ENCODE assay signal across 26 cellular contexts in the genomic region with DNA sequence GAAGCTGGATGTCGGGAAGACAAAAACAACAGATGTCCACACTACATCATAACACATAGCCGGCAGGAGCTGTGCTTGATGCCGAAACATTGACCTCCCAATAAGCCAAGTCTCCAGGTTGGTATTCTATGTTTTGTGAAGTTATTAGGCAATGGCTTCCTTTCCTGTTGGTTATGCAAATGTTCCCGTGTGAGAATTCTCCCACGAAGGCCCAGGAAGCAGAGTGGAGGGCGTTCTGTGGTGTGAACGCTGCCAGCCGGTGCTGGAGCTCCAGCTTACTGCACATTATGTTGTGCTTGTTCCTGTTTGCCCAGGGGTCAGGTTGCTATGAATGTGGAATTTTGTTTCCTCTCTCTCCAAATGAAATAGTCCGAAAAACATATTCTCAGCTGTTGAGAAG.
DNase-seq lines count a peak whose midpoint lies in the region; ATAC-seq and TF ChIP-seq lines count a peak whose summit lies in the region.
"Had no signal": no experiment of that assay in that cellular context is flagged by ENCODE, and none has a peak within 500 bp of the region (broad histone marks: within the 10 kb centered on the region; RNA-seq: fewer than 3 reads in every experiment).

No MANE protein-coding gene starts in this region.

- H3K4me1 Mint-ChIP-seq in MCF 10A (ENCODE audit: insufficient read depth, unreplicated experiment) (peaks cover 50% of the 10 kb centered on the region), osteocyte (ENCODE audit: unreplicated experiment) (peaks cover 34% of the 10 kb centered on the region)

- no peaks in the 10 kb centered on the region for H3K79me2 ChIP-seq in fibroblast of lung (ENCODE audit: control insufficient read depth, insufficient read depth, low read length)
- H3K79me2 ChIP-seq: parathyroid adenoma had no signal

- H3K27me3 Mint-ChIP-seq in MCF 10A (ENCODE audit: insufficient read depth, unreplicated experiment) (no peaks in the 10 kb centered on the region), osteocyte (ENCODE audit: unreplicated experiment) (no peaks in the 10 kb centered on the region)
- H3K27me3 Mint-ChIP-seq: CD4-positive, CD25-positive, alpha-beta regulatory T cell had no signal

- DNase-seq in MCF 10A (ENCODE audit: unreplicated experiment) (no peak), breast epithelium (ENCODE audit: low spot score in 2 of 2) (no peak), amniotic epithelial cell (ENCODE audit: low read depth) (peak; percentile 52), fibroblast of lung (ENCODE audit: low read depth in 2 of 2) (peak in 1 of 2 donors; percentile 25), osteocyte (ENCODE audit: extremely low spot score, unreplicated experiment) (no peak), NCI-H774 (lab: John Stamatoyannopoulos, UW) (no peak)
- DNase-seq: activated CD4-positive, alpha-beta T cell treated with anti-CD3 and anti-CD28 coated beads for 4 hours; activated CD8-positive, alpha-beta T cell treated with anti-CD3 and anti-CD28 coated beads, Interleukin-2, amount 10 ng/mL, durations not matched to agents 7 days and 5 days; activated naive CD4-positive, alpha-beta T cell treated with anti-CD3 and anti-CD28 coated beads for 36 hours; CD4-positive, CD25-positive, alpha-beta regulatory T cell; effector memory CD8-positive, alpha-beta T cell; foreskin keratinocyte; kidney glomerular epithelial cell; NCI-H1105 treated with DMSO at 0.1 percent for 48 hours; NCI-H187 treated with DMSO at 0.1 percent for 48 hours; nephron progenitor cell; Peyer's patch; SIG-M5; spleen; T-helper 9 cell; thyroid gland; WERI-Rb-1 had no signal

- H3K27ac ChIP-seq in breast epithelium (no peak overlapping the region), fibroblast of lung (ENCODE audit: insufficient read depth, low read length) (no peak overlapping the region)
- H3K27ac ChIP-seq: parathyroid adenoma, Peyer's patch, right atrium auricular region, spleen, thyroid gland, WERI-Rb-1 had no signal

- no peak for TF ChIP-seq CTCF in MCF 10A (IDR thresholded peaks at IDR 0.05; ENCODE audit: unreplicated experiment)
- no peak for TF ChIP-seq CTCF in breast epithelium (IDR thresholded peaks at IDR 0.05)
- no peak for TF ChIP-seq CTCF in fibroblast of lung (conservative IDR thresholded peaks at IDR 0.05 in 1 of 2, IDR thresholded peaks at IDR 0.05 in 1 of 2; ENCODE audit: low read depth in 1 of 2, low read length in 2 of 2)
- no peak for TF ChIP-seq CTCF in osteocyte (IDR thresholded peaks at IDR 0.05)

- no peaks in the 10 kb centered on the region for H4K20me1 ChIP-seq in fibroblast of lung (ENCODE audit: control insufficient read depth, extremely low read depth, insufficient read depth, low read length)

- POLR2A ChIA-PET in MCF 10A (lab: Yijun Ruan, JAX): interaction anchor here (1.2 kb wide), 1 partner anchor 11 kb away, joined by 5 read pairs; no protein-coding TSS in a partner anchor

- H3K9ac ChIP-seq in fibroblast of lung (ENCODE audit: insufficient read depth, low read length): no peak overlapping the region
- H3K9ac ChIP-seq: parathyroid adenoma had no signal

- ATAC-seq in HG02973 (IDR thresholded peaks at IDR 0.05; ENCODE audit: unreplicated experiment) (no peak), GM19035 (IDR thresholded peaks at IDR 0.05; ENCODE audit: unreplicated experiment) (no peak)
- ATAC-seq: activated CD8-positive, alpha-beta T cell treated with anti-CD3 and anti-CD28 coated beads, Interleukin-2, amount 10 ng/mL, durations not matched to agents 7 days and 5 days; effector memory CD8-positive, alpha-beta T cell; foreskin keratinocyte had no signal

- H3K4me3 Mint-ChIP-seq in MCF 10A (ENCODE audit: unreplicated experiment) (no peak overlapping the region), osteocyte (ENCODE audit: unreplicated experiment) (no peak overlapping the region)
- H3K4me3 Mint-ChIP-seq: activated CD8-positive, alpha-beta T cell treated with anti-CD3 and anti-CD28 coated beads, Interleukin-2, amount 10 ng/mL, durations not matched to agents 7 days and 5 days; activated naive CD4-positive, alpha-beta T cell treated with anti-CD3 and anti-CD28 coated beads for 36 hours; CD4-positive, CD25-positive, alpha-beta regulatory T cell; effector memory CD8-positive, alpha-beta T cell; nephron progenitor cell had no signal

- H3K27ac Mint-ChIP-seq in MCF 10A (ENCODE audit: low read depth, unreplicated experiment) (peak overlapping the region; percentile 56), osteocyte (ENCODE audit: unreplicated experiment) (peak overlapping the region; percentile 88)
- H3K27ac Mint-ChIP-seq: activated CD8-positive, alpha-beta T cell treated with anti-CD3 and anti-CD28 coated beads, Interleukin-2, amount 10 ng/mL, durations not matched to agents 7 days and 5 days; activated naive CD4-positive, alpha-beta T cell treated with anti-CD3 and anti-CD28 coated beads for 36 hours; CD4-positive, CD25-positive, alpha-beta regulatory T cell; effector memory CD8-positive, alpha-beta T cell; nephron progenitor cell had no signal

- H3K9me3 Mint-ChIP-seq in MCF 10A (ENCODE audit: unreplicated experiment): peaks cover 13% of the 10 kb centered on the region
- peaks cover 12% of the 10 kb centered on the region for H3K9me3 Mint-ChIP-seq in osteocyte (ENCODE audit: unreplicated experiment)

- H3K4me3 ChIP-seq in breast epithelium: no peak overlapping the region
- no peak overlapping the region for H3K4me3 ChIP-seq in fibroblast of lung (replicated peaks in 1 of 4; ENCODE audit: control extremely low read depth in 1 of 4, insufficient read depth in 1 of 4, low read depth in 3 of 4, low read length in 4 of 4)
- H3K4me3 ChIP-seq: Peyer's patch, right atrium auricular region, spleen, thyroid gland had no signal

- H2AFZ ChIP-seq in fibroblast of lung (ENCODE audit: low read length): peak overlapping the region; percentile 1
- H2AFZ ChIP-seq: parathyroid adenoma had no signal

- no peaks in the 10 kb centered on the region for H3K36me3 Mint-ChIP-seq in MCF 10A (ENCODE audit: insufficient read depth, unreplicated experiment)
- no peaks in the 10 kb centered on the region for H3K36me3 Mint-ChIP-seq in osteocyte (ENCODE audit: unreplicated experiment)
- H3K36me3 Mint-ChIP-seq: CD4-positive, CD25-positive, alpha-beta regulatory T cell had no signal

- intact Hi-C loops in MCF 10A (cut with micrococcal nuclease) (no loop called here), breast epithelium (cut with DNase I; ENCODE audit: low total_unique reads) (no loop called here)

- CTCF ChIA-PET in MCF 10A (lab: Yijun Ruan, JAX): interaction anchor here (0.9 to 1.2 kb wide), 5 partner anchors 9 to 362 kb away, joined by 3 to 4 read pairs (median 4); no protein-coding TSS in a partner anchor

- no peak overlapping the region for H3K4me2 ChIP-seq in fibroblast of lung (ENCODE audit: extremely low read depth, insufficient read depth, low read length)

- TF ChIP-seq POLR2A in breast epithelium (IDR thresholded peaks at IDR 0.05): no peak

- H3K9me3 ChIP-seq in breast epithelium (no peaks in the 10 kb centered on the region), fibroblast of lung (ENCODE audit: control insufficient read depth, insufficient read depth, low read depth, low read length) (no peaks in the 10 kb centered on the region)
- H3K9me3 ChIP-seq: Peyer's patch, right atrium auricular region, spleen, thyroid gland had no signal

- H3K4me1 ChIP-seq in breast epithelium: no peaks in the 10 kb centered on the region
- no peaks in the 10 kb centered on the region for H3K4me1 ChIP-seq in fibroblast of lung (ENCODE audit: control insufficient read depth, extremely low read depth, insufficient read depth, low read length)
- H3K4me1 ChIP-seq: parathyroid adenoma, Peyer's patch, right atrium auricular region, spleen, thyroid gland had no signal

- BruUV-seq in MCF 10A (replicated peaks; lab: Mats Ljungman, UMichigan): no TSS peak

- H3K27me3 ChIP-seq in breast epithelium (no peaks in the 10 kb centered on the region), fibroblast of lung (ENCODE audit: control insufficient read depth, insufficient read depth, low read length) (no peaks in the 10 kb centered on the region)
- H3K27me3 ChIP-seq: foreskin keratinocyte, Peyer's patch, right atrium auricular region, spleen, thyroid gland had no signal

- no peaks in the 10 kb centered on the region for H3K36me3 ChIP-seq in breast epithelium
- no peaks in the 10 kb centered on the region for H3K36me3 ChIP-seq in fibroblast of lung (ENCODE audit: control insufficient read depth, insufficient read depth, low read length)
- H3K36me3 ChIP-seq: Peyer's patch, right atrium auricular region, spleen, thyroid gland, WERI-Rb-1 had no signal
